10 cellular contexts compared by ENCODE assay signal in genomic region chr2:57376985-57377384, GRCh38.
DNase-seq lines count a peak whose midpoint lies in the region; ATAC-seq, FAIRE-seq and TF ChIP-seq lines count a peak whose summit lies in the region.
"Had no signal": no experiment of that assay in that cellular context is flagged by ENCODE, and none has a peak within 500 bp of the region (broad histone marks: within the 10 kb centered on the region; RNA-seq: fewer than 3 reads in every experiment).

No MANE protein-coding gene starts in this region.

- DNase-seq in D721Med (ENCODE audit: insufficient read length, low spot score), result no peak
- DNase-seq in HT-29 (ENCODE audit: low spot score), result peak; percentile 11
- DNase-seq in SK-N-SH, result no peak
- DNase-seq in iris pigment epithelial cell (ENCODE audit: low read depth), result peak; percentile 40
- no peak for DNase-seq in CD4-positive, alpha-beta T cell
- no peak for DNase-seq in KG1 (lab: John Stamatoyannopoulos, UW)
- DNase-seq in uterus, result no peak
- DNase-seq: activated CD4-positive, alpha-beta T cell treated with anti-CD3 and anti-CD28 coated beads, Interleukin-2, amount 50 U/mL, for 4 hours had no signal

- CTCF ChIA-PET in SK-N-SH (lab: Yijun Ruan, JAX), result interaction anchor here (0.7 kb wide), 2 partner anchors 121 to 124 kb away, joined by 3 to 4 read pairs; no protein-coding TSS in a partner anchor
- CTCF ChIA-PET in CD4-positive, alpha-beta T cell (lab: Charles Lee), result no interaction called here

- H3K36me3 ChIP-seq in SK-N-SH (replicated peaks in 1 of 2; ENCODE audit: control insufficient read depth in 1 of 2, insufficient read depth in 2 of 2, low read length in 1 of 2) (no peaks in the 10 kb centered on the region), uterus (no peaks in the 10 kb centered on the region)

- no peaks in the 10 kb centered on the region for H3K4me1 Mint-ChIP-seq in CD4-positive, alpha-beta T cell (ENCODE audit: low read depth)

- H3F3A ChIP-seq in SK-N-SH (replicated peaks; ENCODE audit: insufficient read depth), result peaks cover 46% of the 10 kb centered on the region

- intact Hi-C loops in CD4-positive, alpha-beta T cell (cut with DNase I, micrococcal nuclease), result no loop called here
- intact Hi-C loops in uterus (cut with DNase I; ENCODE audit: low total_unique reads), result no loop called here

- no peaks in the 10 kb centered on the region for H4K20me1 ChIP-seq in SK-N-SH (ENCODE audit: insufficient read depth)

- no peak overlapping the region for H3K27ac Mint-ChIP-seq in CD4-positive, alpha-beta T cell

- 44% methylated on average over 1 of the region's 1 CpG for whole genome bisulfite sequencing in SK-N-SH (ENCODE audit: low lambda C conversion rate)

- no peak overlapping the region for H3K9ac ChIP-seq in SK-N-SH
- H3K9ac ChIP-seq: parathyroid adenoma had no signal

- no peak overlapping the region for H3K4me2 ChIP-seq in SK-N-SH

- H3K9me2 ChIP-seq in SK-N-SH, result no peaks in the 10 kb centered on the region

- H3K36me3 Mint-ChIP-seq in CD4-positive, alpha-beta T cell (ENCODE audit: low read depth), result no peaks in the 10 kb centered on the region

- H3K27me3 Mint-ChIP-seq in CD4-positive, alpha-beta T cell, result no peaks in the 10 kb centered on the region

- peak overlapping the region; percentile 32; the same call in 1 of the 2 replicates for H2AFZ ChIP-seq in SK-N-SH (ENCODE audit: low read depth)
- H2AFZ ChIP-seq: parathyroid adenoma had no signal

- H3K4me3 Mint-ChIP-seq in CD4-positive, alpha-beta T cell, result no peak overlapping the region

- no peak for TF ChIP-seq POLR2A in uterus (IDR thresholded peaks at IDR 0.05)

- H3K9me3 ChIP-seq in SK-N-SH (0 out of 2 replicates have a peak, but pooled peaks cover 4% of the 10 kb centered on the region), uterus (no peaks in the 10 kb centered on the region)
- peaks cover 4% of the 10 kb centered on the region for H3K9me3 ChIP-seq in CD4-positive, alpha-beta T cell (ENCODE audit: control insufficient read depth, low read length)

- no peak for ATAC-seq in CD4-positive, alpha-beta T cell (ENCODE audit: poor library complexity)
- no peak for ATAC-seq in HG03378 (IDR thresholded peaks at IDR 0.05; ENCODE audit: unreplicated experiment)

- FAIRE-seq in D721Med (lab: Jason Lieb, UNC), result no peak

- peaks cover 3% of the 10 kb centered on the region for H3K9me3 Mint-ChIP-seq in CD4-positive, alpha-beta T cell

- no peak for TF ChIP-seq EP300 in SK-N-SH (IDR thresholded peaks at IDR 0.05; ENCODE audit: borderline replicate concordance in 1 of 2, low read depth in 1 of 2, low read length in 1 of 2)

- peak; percentile 60 for TF ChIP-seq RAD21 in SK-N-SH (IDR thresholded peaks at IDR 0.05; ENCODE audit: low read length)

- H3K4me3 ChIP-seq in SK-N-SH (ENCODE audit: low read depth in 2 of 2, low read length in 1 of 2) (no peak overlapping the region), uterus (no peak overlapping the region)

- H3K27ac ChIP-seq in SK-N-SH (ENCODE audit: low read depth in 2 of 2, low read length in 1 of 2), result no peak overlapping the region
- H3K27ac ChIP-seq in CD4-positive, alpha-beta T cell (ENCODE audit: low read depth, low read length), result no peak overlapping the region
- no peak overlapping the region for H3K27ac ChIP-seq in uterus
- H3K27ac ChIP-seq: parathyroid adenoma had no signal

- H3K79me2 ChIP-seq in SK-N-SH (ENCODE audit: insufficient read depth), result no peaks in the 10 kb centered on the region
- H3K79me2 ChIP-seq: parathyroid adenoma had no signal

- H3K4me1 ChIP-seq in SK-N-SH (ENCODE audit: control insufficient read depth in 1 of 2, insufficient read depth in 2 of 2, low read depth in 1 of 2, low read length in 1 of 2), result peaks cover 0 to 23% of the 10 kb centered on the region in 2 experiments; a peak in 2 of 4 replicates
- H3K4me1 ChIP-seq in uterus, result no peaks in the 10 kb centered on the region
- H3K4me1 ChIP-seq: parathyroid adenoma had no signal

- POLR2A ChIA-PET in SK-N-SH (lab: Yijun Ruan, JAX), result no interaction called here
- POLR2A ChIA-PET in CD4-positive, alpha-beta T cell (lab: Charles Lee), result no interaction called here

- peak; percentile 20 for TF ChIP-seq CTCF in D721Med (IDR thresholded peaks at IDR 0.05; ENCODE audit: insufficient read depth, missing control alignments)
- peak; percentile 54 for TF ChIP-seq CTCF in SK-N-SH (IDR thresholded peaks at IDR 0.05)
- TF ChIP-seq CTCF in CD4-positive, alpha-beta T cell (IDR thresholded peaks at IDR 0.05), result no peak
- TF ChIP-seq CTCF in uterus (IDR thresholded peaks at IDR 0.05), result no peak

- H3K27me3 ChIP-seq in SK-N-SH (ENCODE audit: insufficient read depth) (no peaks in the 10 kb centered on the region), uterus (no peaks in the 10 kb centered on the region)
- H3K27me3 ChIP-seq in CD4-positive, alpha-beta T cell (ENCODE audit: control insufficient read depth, insufficient read depth, low read length), result no peaks in the 10 kb centered on the region

TF ChIP-seq in SK-N-SH, 30 proteins besides CTCF, POLR2A, EP300 and RAD21:
- peak; percentile 51 for TF ChIP-seq SMC3 (IDR thresholded peaks at IDR 0.05; ENCODE audit: low read depth, low read length)
- no peak for TF ChIP-seq FOXJ3 (CRISPR knock-in tag; IDR thresholded peaks at IDR 0.05)
- no peak for TF ChIP-seq FOSL2 (IDR thresholded peaks at IDR 0.05; ENCODE audit: borderline replicate concordance, low read depth)
- TF ChIP-seq POLR2AphosphoS5 (IDR thresholded peaks at IDR 0.05; ENCODE audit: low read depth, low read length), result no peak
- 0 out of 2 replicates have a peak, but pooled peaks have one; percentile 14 for TF ChIP-seq FOXM1 (IDR thresholded peaks at IDR 0.05; ENCODE audit: low read depth)

Comparison
In these comparisons a context has a peak if more than half of its experiments do, and no peak if none do; other contexts are left out.
1. DNase-seq: peak in HT-29 (single experiment) and iris pigment epithelial cell (single experiment); none in D721Med (single experiment), SK-N-SH (single experiment), CD4-positive, alpha-beta T cell (0 of 10), KG1 (single experiment) and uterus (0 of 2).
2. CTCF ChIP-seq: peak in D721Med (single experiment) and SK-N-SH (single experiment); none in CD4-positive, alpha-beta T cell (single experiment) and uterus (0 of 4).